ENCODE assay signal across 18 cellular contexts in genomic region chr6:11245406-11245990, GRCh38. TPM values are rescaled to one million over a fixed set of nuclear protein-coding genes. Genes with fewer than 3 reads are reported as not detected.
DNase-seq lines count a peak whose midpoint lies in the region; ATAC-seq and TF ChIP-seq lines count a peak whose summit lies in the region.
"Had no signal": no experiment of that assay in that cellular context is flagged by ENCODE, and none has a peak within 500 bp of the region (broad histone marks: within the 10 kb centered on the region; RNA-seq: fewer than 3 reads in every experiment).

No MANE protein-coding gene starts in this region.

- H3K4me2 ChIP-seq in SK-N-SH = 0 out of 2 replicates have a peak overlapping the region, but pooled peaks have one; percentile 5
- H3K4me2 ChIP-seq: A549 had no signal

- no peak overlapping the region for H3K9ac ChIP-seq in SK-N-SH

- no peaks in the 10 kb centered on the region for H3K27me3 ChIP-seq in BJ (ENCODE audit: control insufficient read depth, insufficient read depth, low read length)
- no peaks in the 10 kb centered on the region for H3K27me3 ChIP-seq in SK-N-SH (ENCODE audit: insufficient read depth)
- no peaks in the 10 kb centered on the region for H3K27me3 ChIP-seq in thoracic aorta (replicated peaks; ENCODE audit: insufficient read depth)
- H3K27me3 ChIP-seq in right atrium auricular region = no peaks in the 10 kb centered on the region

- no peak overlapping the region for H3K4me3 ChIP-seq in BJ (ENCODE audit: low read depth, low read length)
- H3K4me3 ChIP-seq in SK-N-SH (ENCODE audit: low read depth in 2 of 2, low read length in 1 of 2) = no peak overlapping the region
- no peak overlapping the region for H3K4me3 ChIP-seq in thoracic aorta
- no peak overlapping the region for H3K4me3 ChIP-seq in right atrium auricular region
- H3K4me3 ChIP-seq: A549 had no signal

- CTCF ChIA-PET in BJ (lab: Yijun Ruan, JAX) = interaction anchor here (0.6 to 1.5 kb wide), 2 partner anchors 16 to 250 kb away, joined by 3 read pairs; no protein-coding TSS in a partner anchor
- CTCF ChIA-PET in SK-N-SH (lab: Yijun Ruan, JAX) = interaction anchor here (2.4 kb wide), 1 partner anchor 251 kb away, joined by 6 read pairs; no protein-coding TSS in a partner anchor

- H3K4me1 ChIP-seq in SK-N-SH (ENCODE audit: control insufficient read depth in 1 of 2, insufficient read depth in 2 of 2, low read depth in 1 of 2, low read length in 1 of 2) = peaks cover 0 to 28% of the 10 kb centered on the region in 2 experiments; a peak in 2 of 4 replicates
- peaks cover 21 to 59% of the 10 kb centered on the region in 2 donors for H3K4me1 ChIP-seq in thoracic aorta (ENCODE audit: control insufficient read depth in 1 of 2, low read depth in 2 of 2)
- H3K4me1 ChIP-seq in right atrium auricular region = peaks cover 0 to 6% of the 10 kb centered on the region in 2 donors
- H3K4me1 ChIP-seq: A549 had no signal

- no peaks in the 10 kb centered on the region for H3K9me2 ChIP-seq in SK-N-SH

- H2AFZ ChIP-seq in SK-N-SH (ENCODE audit: low read depth) = no peak overlapping the region; the same call in 1 of the 2 replicates

- H3K36me3 ChIP-seq in BJ (ENCODE audit: control insufficient read depth, insufficient read depth, low read length) (no peaks in the 10 kb centered on the region), SK-N-SH (replicated peaks in 1 of 2; ENCODE audit: control insufficient read depth in 1 of 2, insufficient read depth in 2 of 2, low read length in 1 of 2) (no peaks in the 10 kb centered on the region), thoracic aorta (no peaks in the 10 kb centered on the region), right atrium auricular region (no peaks in the 10 kb centered on the region)

- POLR2A ChIA-PET in BJ (lab: Charles Lee) (interaction anchor here (0.6 kb wide), 1 partner anchor 12 kb away, joined by 7 read pairs; no protein-coding TSS in a partner anchor), SK-N-SH (lab: Yijun Ruan, JAX) (no interaction called here)

- H3K9me3 ChIP-seq in SK-N-SH (no peaks in the 10 kb centered on the region), thoracic aorta (no peaks in the 10 kb centered on the region), right atrium auricular region (peaks cover 0 to 4% of the 10 kb centered on the region in 2 donors)

- H4K20me1 ChIP-seq in SK-N-SH (ENCODE audit: insufficient read depth) = no peaks in the 10 kb centered on the region

- TF ChIP-seq CTCF in BJ (IDR thresholded peaks at IDR 0.05; ENCODE audit: insufficient read depth, low read depth, low read length) (no peak), SK-N-SH (IDR thresholded peaks at IDR 0.05) (no peak), thoracic aorta (IDR thresholded peaks at IDR 0.05) (no peak), right atrium auricular region (IDR thresholded peaks at IDR 0.05) (no peak)

- H3K79me2 ChIP-seq in SK-N-SH (ENCODE audit: insufficient read depth) = no peaks in the 10 kb centered on the region

- DNase-seq in BJ (ENCODE audit: low read depth) (peak; percentile 93), SK-N-SH (no peak), fibroblast of gingiva (ENCODE audit: low read depth) (peak; percentile 45), thoracic aorta (ENCODE audit: low spot score) (no peak), right atrium auricular region (ENCODE audit: low spot score) (no peak), HCEC 1CT (no peak), NCI-H1105 treated with DMSO at 0.1 percent for 48 hours (lab: John Stamatoyannopoulos, UW) (no peak)
- DNase-seq: CD8-positive, alpha-beta T cell; DND-41; GF-D8; MM.1S; NCI-H1930; NCI-H2171; NCI-H446 treated with DMSO at 0.1 percent for 48 hours; NCI-H774; SHP77 had no signal

- 34% methylated on average over 5 of the region's 5 CpGs for WGBS in SK-N-SH (ENCODE audit: low lambda C conversion rate)

- TF ChIP-seq RAD21 in SK-N-SH (IDR thresholded peaks at IDR 0.05; ENCODE audit: low read length) = no peak

- H3F3A ChIP-seq in SK-N-SH (replicated peaks; ENCODE audit: insufficient read depth) = peaks cover 6% of the 10 kb centered on the region

- TF ChIP-seq EP300 in SK-N-SH (IDR thresholded peaks at IDR 0.05; ENCODE audit: borderline replicate concordance in 1 of 2, low read depth in 1 of 2, low read length in 1 of 2) = no peak

- ATAC-seq in thoracic aorta (ENCODE audit: insufficient number of reproducible peaks, low FRiP score, low read depth) = no peak
- ATAC-seq in GM21576 (IDR thresholded peaks at IDR 0.05; ENCODE audit: unreplicated experiment) = no peak
- ATAC-seq: A549; CD8-positive, alpha-beta T cell had no signal

- peak overlapping the region; percentile 45 to 73; a peak in 2 of 4 replicates for H3K27ac ChIP-seq in SK-N-SH (ENCODE audit: low read depth in 2 of 2, low read length in 1 of 2)
- peak overlapping the region; percentile 76 to 79 for H3K27ac ChIP-seq in thoracic aorta
- H3K27ac ChIP-seq in right atrium auricular region = no peak overlapping the region

TF ChIP-seq in SK-N-SH, 30 proteins besides CTCF, POLR2A, EP300 and RAD21:
- TF ChIP-seq, protein P1, sequence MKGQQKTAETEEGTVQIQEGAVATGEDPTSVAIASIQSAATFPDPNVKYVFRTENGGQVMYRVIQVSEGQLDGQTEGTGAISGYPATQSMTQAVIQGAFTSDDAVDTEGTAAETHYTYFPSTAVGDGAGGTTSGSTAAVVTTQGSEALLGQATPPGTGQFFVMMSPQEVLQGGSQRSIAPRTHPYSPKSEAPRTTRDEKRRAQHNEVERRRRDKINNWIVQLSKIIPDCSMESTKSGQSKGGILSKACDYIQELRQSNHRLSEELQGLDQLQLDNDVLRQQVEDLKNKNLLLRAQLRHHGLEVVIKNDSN (IDR thresholded peaks at IDR 0.05; ENCODE audit: borderline replicate concordance, low read depth) = no peak
- TF ChIP-seq MEF2A (IDR thresholded peaks at IDR 0.05; ENCODE audit: borderline replicate concordance, low read depth) = peak; percentile 68; the same call in 1 of the 2 replicates
- TF ChIP-seq, protein P2, sequence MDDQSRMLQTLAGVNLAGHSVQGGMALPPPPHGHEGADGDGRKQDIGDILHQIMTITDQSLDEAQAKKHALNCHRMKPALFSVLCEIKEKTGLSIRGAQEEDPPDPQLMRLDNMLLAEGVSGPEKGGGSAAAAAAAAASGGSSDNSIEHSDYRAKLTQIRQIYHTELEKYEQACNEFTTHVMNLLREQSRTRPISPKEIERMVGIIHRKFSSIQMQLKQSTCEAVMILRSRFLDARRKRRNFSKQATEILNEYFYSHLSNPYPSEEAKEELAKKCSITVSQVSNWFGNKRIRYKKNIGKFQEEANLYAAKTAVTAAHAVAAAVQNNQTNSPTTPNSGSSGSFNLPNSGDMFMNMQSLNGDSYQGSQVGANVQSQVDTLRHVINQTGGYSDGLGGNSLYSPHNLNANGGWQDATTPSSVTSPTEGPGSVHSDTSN (IDR thresholded peaks at IDR 0.05) = peak; percentile 52
- TF ChIP-seq TCF12 (IDR thresholded peaks at IDR 0.05) = peak; percentile 84
- no peak for TF ChIP-seq POLR2AphosphoS5 (IDR thresholded peaks at IDR 0.05; ENCODE audit: low read depth, low read length)
- TF ChIP-seq TAF1 (IDR thresholded peaks at IDR 0.05; ENCODE audit: borderline replicate concordance, low read depth, low read length) = no peak
- TF ChIP-seq GABPA (IDR thresholded peaks at IDR 0.05; ENCODE audit: low read depth) = no peak
- no peak for TF ChIP-seq NRF1 (IDR thresholded peaks at IDR 0.05; ENCODE audit: low read depth, low read length)
- TF ChIP-seq RFX5 (IDR thresholded peaks at IDR 0.05; ENCODE audit: low read length) = no peak
- TF ChIP-seq RXRA (IDR thresholded peaks at IDR 0.05; ENCODE audit: borderline replicate concordance, low read depth) = no peak
- TF ChIP-seq NFIC (IDR thresholded peaks at IDR 0.05; ENCODE audit: borderline replicate concordance) = peak; percentile 28; the same call in 1 of the 2 replicates
- no peak for TF ChIP-seq YY1 (IDR thresholded peaks at IDR 0.05; ENCODE audit: low read depth)
- no peak for TF ChIP-seq MXI1 (IDR thresholded peaks at IDR 0.05; ENCODE audit: low read depth, low read length)
- TF ChIP-seq IRF3 (IDR thresholded peaks at IDR 0.05; ENCODE audit: low read depth, low read length) = no peak
- no peak for TF ChIP-seq RCOR1 (IDR thresholded peaks at IDR 0.05; ENCODE audit: low read length)

RNA-seq across cellular contexts. Expression of gene NEDD9, which starts 13.0 kb away (rescaled TPM):
- polyA plus RNA-seq in BJ (2011; rRNA removed) = 21.3 and 25.6 TPM in 2 replicates
- polyA minus RNA-seq in BJ (2011; rRNA and poly(A)+ RNA removed) = 34.9 and 48.1 TPM in 2 replicates
- 7.4 and 9.9 TPM in 2 replicates for polyA plus RNA-seq in SK-N-SH (2012; rRNA removed)
- 6.1 and 6.8 TPM in 2 replicates for polyA plus RNA-seq in SK-N-SH (2012; cell fraction: cytosol; rRNA removed)
- 12.2 and 22.1 TPM in 2 replicates for polyA plus RNA-seq in SK-N-SH (2012; cell fraction: nucleus; rRNA removed)
- total RNA-seq in thoracic aorta = 100 to 1,000 TPM; 122 to 181 TPM
- total RNA-seq in right atrium auricular region = 10 to 100 TPM; 47.3 to 56.2 TPM

Comparison
In these comparisons a context has a peak if more than half of its experiments do, and no peak if none do; other contexts are left out.
1. DNase-seq: peak in BJ (single experiment) and fibroblast of gingiva (single experiment); none in SK-N-SH (single experiment), thoracic aorta (single experiment), right atrium auricular region (single experiment), HCEC 1CT (single experiment) and NCI-H1105 treated with DMSO at 0.1 percent for 48 hours (single experiment).
2. H3K27ac ChIP-seq: peak in SK-N-SH (2 of 2) and thoracic aorta (2 of 2); none in right atrium auricular region (0 of 2).